29 cellular contexts compared by ENCODE assay signal in genomic region chr5:118451697-118452247, GRCh38.
"Had no signal": no experiment of that assay in that cellular context is flagged by ENCODE, and none has a peak within 500 bp of the region (broad histone marks: within the 10 kb centered on the region; RNA-seq: fewer than 3 reads in every experiment).

No MANE protein-coding gene starts in this region.

- H3K4me3 ChIP-seq: esophagus muscularis mucosa, gastrocnemius medialis, heart left ventricle had no signal

- H3K27ac ChIP-seq: brain microvascular endothelial cell, esophagus muscularis mucosa, foreskin keratinocyte, gastrocnemius medialis, heart left ventricle, VCaP had no signal

- H3K4me1 ChIP-seq: esophagus muscularis mucosa, foreskin keratinocyte, gastrocnemius medialis had no signal

- H3K9me3 Mint-ChIP-seq: activated CD8-positive, alpha-beta T cell treated with anti-CD3 and anti-CD28 coated beads for 36 hours; activated T-cell treated with anti-CD3 and anti-CD28 coated beads, Interleukin-2, amount 50 U/mL, for 4 hours; activated T-helper 17 cell treated with anti-CD3 and anti-CD28 coated beads, Interleukin-2, amount 50 U/mL, for 72 hours; effector memory CD8-positive, alpha-beta T cell had no signal

- H3K27me3 Mint-ChIP-seq: activated CD8-positive, alpha-beta T cell treated with anti-CD3 and anti-CD28 coated beads for 36 hours; activated naive CD8-positive, alpha-beta T cell; activated T-helper 17 cell treated with anti-CD3 and anti-CD28 coated beads, Interleukin-2, amount 50 U/mL, for 72 hours; effector memory CD8-positive, alpha-beta T cell had no signal

- ATAC-seq: activated CD8-positive, alpha-beta T cell treated with anti-CD3 and anti-CD28 coated beads for 36 hours; activated T-cell treated with anti-CD3 and anti-CD28 coated beads, Interleukin-2, amount 50 U/mL, for 4 hours; activated T-helper 17 cell treated with anti-CD3 and anti-CD28 coated beads, Interleukin-2, amount 50 U/mL, for 72 hours; effector memory CD8-positive, alpha-beta T cell; foreskin keratinocyte; gastrocnemius medialis; heart left ventricle had no signal

- H3K36me3 Mint-ChIP-seq: activated naive CD8-positive, alpha-beta T cell; WTC11 had no signal

- H3K36me3 ChIP-seq: brain microvascular endothelial cell, esophagus muscularis mucosa, gastrocnemius medialis, heart left ventricle had no signal

- H3K4me3 Mint-ChIP-seq: activated CD8-positive, alpha-beta T cell treated with anti-CD3 and anti-CD28 coated beads for 36 hours; activated naive CD8-positive, alpha-beta T cell; activated T-cell treated with anti-CD3 and anti-CD28 coated beads, Interleukin-2, amount 50 U/mL, for 4 hours; activated T-helper 17 cell treated with anti-CD3 and anti-CD28 coated beads, Interleukin-2, amount 50 U/mL, for 72 hours; effector memory CD8-positive, alpha-beta T cell; WTC11 had no signal

- H3K27ac Mint-ChIP-seq: activated CD8-positive, alpha-beta T cell treated with anti-CD3 and anti-CD28 coated beads for 36 hours; activated naive CD8-positive, alpha-beta T cell; activated T-helper 17 cell treated with anti-CD3 and anti-CD28 coated beads, Interleukin-2, amount 50 U/mL, for 72 hours; effector memory CD8-positive, alpha-beta T cell; WTC11 had no signal

- H3K4me1 Mint-ChIP-seq: activated T-helper 17 cell treated with anti-CD3 and anti-CD28 coated beads, Interleukin-2, amount 50 U/mL, for 72 hours had no signal

- H3K9me3 ChIP-seq: esophagus muscularis mucosa, gastrocnemius medialis had no signal

- H3K27me3 ChIP-seq: brain microvascular endothelial cell, esophagus muscularis mucosa, foreskin keratinocyte, gastrocnemius medialis, heart left ventricle had no signal

- DNase-seq: activated CD4-positive, alpha-beta T cell treated with anti-CD3 and anti-CD28 coated beads for 48 hours; activated CD4-positive, alpha-beta T cell treated with anti-CD3 and anti-CD28 coated beads, Interleukin-2, amount 50 U/mL, for 1 hour; activated CD4-positive, alpha-beta T cell treated with anti-CD3 and anti-CD28 coated beads, Interleukin-2, amount 50 U/mL, for 48 hours; activated CD8-positive, alpha-beta memory T cell treated with anti-CD3 and anti-CD28 coated beads for 24 hours; activated CD8-positive, alpha-beta T cell treated with anti-CD3 and anti-CD28 coated beads for 36 hours; activated effector memory CD4-positive, alpha-beta T cell treated with Interleukin-2 at 50 U/mL for 16 hours; activated gamma-delta T cell treated with Interleukin-2 at 50 U/mL for 16 hours; activated naive CD4-positive, alpha-beta T cell treated with anti-CD3 and anti-CD28 coated beads, Interleukin-2, amount 50 U/mL, for 16 hours; activated naive CD4-positive, alpha-beta T cell treated with Interleukin-2 at 50 U/mL for 16 hours; activated T-cell treated with anti-CD3 and anti-CD28 coated beads, Interleukin-2, amount 50 U/mL, for 4 hours; amniotic stem cell; anterior cingulate cortex; brain microvascular endothelial cell; caudate nucleus; cortex of kidney; dermis blood vessel endothelial cell; effector CD4-positive, alpha-beta T cell; effector memory CD8-positive, alpha-beta T cell; erythroblast; foreskin keratinocyte; gastrocnemius medialis; glutamatergic neuron; heart left ventricle; T-helper 2 cell had no signal
